2 cellular contexts compared by ENCODE assay signal in the genomic region with DNA sequence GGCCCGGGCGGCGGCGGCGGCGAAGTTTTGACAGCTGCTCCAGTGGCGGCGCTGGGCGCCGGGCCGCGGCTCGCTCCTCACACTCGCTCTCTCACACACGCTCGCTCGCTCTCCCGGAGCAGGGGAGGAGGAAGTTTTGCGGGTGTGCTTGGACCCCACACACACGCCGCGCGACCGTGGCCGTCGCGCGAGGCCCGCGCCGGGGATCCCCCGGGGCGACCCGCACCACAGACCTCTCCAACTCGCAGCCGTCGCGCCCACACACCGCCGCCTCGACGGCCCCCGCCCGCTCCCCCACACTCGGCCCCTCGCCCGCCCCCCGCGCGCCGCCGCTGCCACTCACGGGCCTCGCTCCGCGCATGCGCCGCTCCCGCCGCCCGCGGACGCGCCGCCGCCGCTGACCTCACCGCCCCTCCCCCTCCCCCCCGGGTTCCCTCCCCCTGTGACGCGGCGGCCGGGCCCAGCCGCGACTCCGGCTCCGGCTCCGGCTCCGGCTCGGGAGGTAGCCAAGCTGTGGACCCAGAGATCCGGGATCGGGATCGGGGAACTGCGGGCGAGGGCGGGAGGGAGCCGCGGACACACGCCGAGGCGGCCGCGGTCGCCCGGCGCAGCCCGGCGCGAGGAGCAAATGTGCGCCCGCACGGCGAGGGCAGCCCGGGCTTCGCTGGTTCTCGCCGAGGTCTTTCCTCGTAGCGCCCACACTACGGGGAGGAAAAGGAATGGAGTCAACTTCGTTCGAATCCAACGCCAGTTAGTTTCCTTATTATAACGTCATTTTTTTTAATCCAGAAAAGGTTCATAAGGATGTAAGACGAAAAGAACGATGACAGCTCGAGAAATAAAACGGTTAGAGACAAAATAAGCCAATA.
TF ChIP-seq lines count a peak whose summit lies in the region.

No MANE protein-coding gene starts in this region.

TF ChIP-seq in HEK293, 187 proteins besides CTCF, POLR2A, EP300 and RAD21 (continued from another document and continues in another):
- TF ChIP-seq, protein P1, sequence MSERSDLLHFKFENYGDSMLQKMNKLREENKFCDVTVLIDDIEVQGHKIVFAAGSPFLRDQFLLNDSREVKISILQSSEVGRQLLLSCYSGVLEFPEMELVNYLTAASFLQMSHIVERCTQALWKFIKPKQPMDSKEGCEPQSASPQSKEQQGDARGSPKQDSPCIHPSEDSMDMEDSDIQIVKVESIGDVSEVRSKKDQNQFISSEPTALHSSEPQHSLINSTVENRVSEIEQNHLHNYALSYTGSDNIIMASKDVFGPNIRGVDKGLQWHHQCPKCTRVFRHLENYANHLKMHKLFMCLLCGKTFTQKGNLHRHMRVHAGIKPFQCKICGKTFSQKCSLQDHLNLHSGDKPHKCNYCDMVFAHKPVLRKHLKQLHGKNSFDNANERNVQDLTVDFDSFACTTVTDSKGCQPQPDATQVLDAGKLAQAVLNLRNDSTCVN (tag by site-specific recombination; optimal IDR thresholded peaks at IDR 0.05): peak; percentile 87
- peak; percentile 63 for TF ChIP-seq ZNF677 (tag by site-specific recombination; IDR thresholded peaks at IDR 0.05)
- TF ChIP-seq ZNF585B (tag by site-specific recombination; IDR thresholded peaks at IDR 0.05): no peak
- TF ChIP-seq, protein P2, sequence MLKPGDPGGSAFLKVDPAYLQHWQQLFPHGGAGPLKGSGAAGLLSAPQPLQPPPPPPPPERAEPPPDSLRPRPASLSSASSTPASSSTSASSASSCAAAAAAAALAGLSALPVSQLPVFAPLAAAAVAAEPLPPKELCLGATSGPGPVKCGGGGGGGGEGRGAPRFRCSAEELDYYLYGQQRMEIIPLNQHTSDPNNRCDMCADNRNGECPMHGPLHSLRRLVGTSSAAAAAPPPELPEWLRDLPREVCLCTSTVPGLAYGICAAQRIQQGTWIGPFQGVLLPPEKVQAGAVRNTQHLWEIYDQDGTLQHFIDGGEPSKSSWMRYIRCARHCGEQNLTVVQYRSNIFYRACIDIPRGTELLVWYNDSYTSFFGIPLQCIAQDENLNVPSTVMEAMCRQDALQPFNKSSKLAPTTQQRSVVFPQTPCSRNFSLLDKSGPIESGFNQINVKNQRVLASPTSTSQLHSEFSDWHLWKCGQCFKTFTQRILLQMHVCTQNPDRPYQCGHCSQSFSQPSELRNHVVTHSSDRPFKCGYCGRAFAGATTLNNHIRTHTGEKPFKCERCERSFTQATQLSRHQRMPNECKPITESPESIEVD (tag by site-specific recombination; IDR thresholded peaks at IDR 0.05): no peak
- 0 out of 2 replicates have a peak, but pooled peaks have one; percentile 45 for TF ChIP-seq ZNF549 (tag by site-specific recombination; IDR thresholded peaks at IDR 0.05)
- TF ChIP-seq, protein P3, sequence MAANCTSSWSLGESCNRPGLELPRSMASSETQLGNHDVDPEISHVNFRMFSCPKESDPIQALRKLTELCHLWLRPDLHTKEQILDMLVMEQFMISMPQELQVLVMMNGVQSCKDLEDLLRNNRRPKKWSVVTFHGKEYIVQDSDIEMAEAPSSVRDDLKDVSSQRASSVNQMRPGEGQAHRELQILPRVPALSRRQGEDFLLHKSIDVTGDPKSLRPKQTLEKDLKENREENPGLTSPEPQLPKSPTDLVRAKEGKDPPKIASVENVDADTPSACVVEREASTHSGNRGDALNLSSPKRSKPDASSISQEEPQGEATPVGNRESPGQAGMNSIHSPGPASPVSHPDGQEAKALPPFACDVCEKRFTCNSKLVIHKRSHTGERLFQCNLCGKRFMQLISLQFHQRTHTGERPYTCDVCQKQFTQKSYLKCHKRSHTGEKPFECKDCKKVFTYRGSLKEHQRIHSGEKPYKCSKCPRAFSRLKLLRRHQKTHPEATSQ (tag by site-specific recombination; IDR thresholded peaks at IDR 0.05): no peak
- no peak for TF ChIP-seq ZNF747 (tag by site-specific recombination; IDR thresholded peaks at IDR 0.05)
- TF ChIP-seq ZNF610 (tag by site-specific recombination; IDR thresholded peaks at IDR 0.05; ENCODE audit: borderline replicate concordance): no peak
- TF ChIP-seq SP3 (tag by site-specific recombination; IDR thresholded peaks at IDR 0.05): no peak
- peak; percentile 98 for TF ChIP-seq ZBTB8A (tag by site-specific recombination; IDR thresholded peaks at IDR 0.05)
- no peak for TF ChIP-seq ZNF830 (tag by site-specific recombination; IDR thresholded peaks at IDR 0.05; ENCODE audit: low read depth)
- TF ChIP-seq ZNF366 (tag by site-specific recombination; conservative IDR thresholded peaks at IDR 0.05): no peak
- TF ChIP-seq, protein P4, sequence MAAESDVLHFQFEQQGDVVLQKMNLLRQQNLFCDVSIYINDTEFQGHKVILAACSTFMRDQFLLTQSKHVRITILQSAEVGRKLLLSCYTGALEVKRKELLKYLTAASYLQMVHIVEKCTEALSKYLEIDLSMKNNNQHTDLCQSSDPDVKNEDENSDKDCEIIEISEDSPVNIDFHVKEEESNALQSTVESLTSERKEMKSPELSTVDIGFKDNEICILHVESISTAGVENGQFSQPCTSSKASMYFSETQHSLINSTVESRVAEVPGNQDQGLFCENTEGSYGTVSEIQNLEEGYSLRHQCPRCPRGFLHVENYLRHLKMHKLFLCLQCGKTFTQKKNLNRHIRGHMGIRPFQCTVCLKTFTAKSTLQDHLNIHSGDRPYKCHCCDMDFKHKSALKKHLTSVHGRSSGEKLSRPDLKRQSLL (tag by site-specific recombination; IDR thresholded peaks at IDR 0.05): peak; percentile 68; the same call in 1 of the 2 replicates
- TF ChIP-seq OSR2 (tag by site-specific recombination; IDR thresholded peaks at IDR 0.05): no peak
- TF ChIP-seq ZNF701 (tag by site-specific recombination; IDR thresholded peaks at IDR 0.05): no peak
- no peak for TF ChIP-seq ZNF416 (tag by site-specific recombination; IDR thresholded peaks at IDR 0.05)
- TF ChIP-seq ZNF10 (tag by site-specific recombination; IDR thresholded peaks at IDR 0.05): no peak
- TF ChIP-seq ZNF777 (tag by site-specific recombination; IDR thresholded peaks at IDR 0.05; ENCODE audit: borderline replicate concordance): no peak
- no peak for TF ChIP-seq ZNF302 (tag by site-specific recombination; IDR thresholded peaks at IDR 0.05; ENCODE audit: low read depth)
- no peak for TF ChIP-seq ZNF530 (tag by site-specific recombination; IDR thresholded peaks at IDR 0.05; ENCODE audit: low read depth)
- TF ChIP-seq ZNF514 (tag by site-specific recombination; IDR thresholded peaks at IDR 0.05): no peak
- TF ChIP-seq KLF16 (tag by site-specific recombination; IDR thresholded peaks at IDR 0.05): no peak
- TF ChIP-seq, protein P5, sequence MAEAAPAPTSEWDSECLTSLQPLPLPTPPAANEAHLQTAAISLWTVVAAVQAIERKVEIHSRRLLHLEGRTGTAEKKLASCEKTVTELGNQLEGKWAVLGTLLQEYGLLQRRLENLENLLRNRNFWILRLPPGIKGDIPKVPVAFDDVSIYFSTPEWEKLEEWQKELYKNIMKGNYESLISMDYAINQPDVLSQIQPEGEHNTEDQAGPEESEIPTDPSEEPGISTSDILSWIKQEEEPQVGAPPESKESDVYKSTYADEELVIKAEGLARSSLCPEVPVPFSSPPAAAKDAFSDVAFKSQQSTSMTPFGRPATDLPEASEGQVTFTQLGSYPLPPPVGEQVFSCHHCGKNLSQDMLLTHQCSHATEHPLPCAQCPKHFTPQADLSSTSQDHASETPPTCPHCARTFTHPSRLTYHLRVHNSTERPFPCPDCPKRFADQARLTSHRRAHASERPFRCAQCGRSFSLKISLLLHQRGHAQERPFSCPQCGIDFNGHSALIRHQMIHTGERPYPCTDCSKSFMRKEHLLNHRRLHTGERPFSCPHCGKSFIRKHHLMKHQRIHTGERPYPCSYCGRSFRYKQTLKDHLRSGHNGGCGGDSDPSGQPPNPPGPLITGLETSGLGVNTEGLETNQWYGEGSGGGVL (tag by site-specific recombination; IDR thresholded peaks at IDR 0.05): peak; percentile 45
- TF ChIP-seq ZIC2 (tag by site-specific recombination; IDR thresholded peaks at IDR 0.05): no peak

TF ChIP-seq in SK-N-SH treated with all-trans-retinoic acid at 6 μM for 48 hours, 23 proteins besides CTCF, POLR2A, EP300 and RAD21 (continued from another document):
- TF ChIP-seq, protein P6, sequence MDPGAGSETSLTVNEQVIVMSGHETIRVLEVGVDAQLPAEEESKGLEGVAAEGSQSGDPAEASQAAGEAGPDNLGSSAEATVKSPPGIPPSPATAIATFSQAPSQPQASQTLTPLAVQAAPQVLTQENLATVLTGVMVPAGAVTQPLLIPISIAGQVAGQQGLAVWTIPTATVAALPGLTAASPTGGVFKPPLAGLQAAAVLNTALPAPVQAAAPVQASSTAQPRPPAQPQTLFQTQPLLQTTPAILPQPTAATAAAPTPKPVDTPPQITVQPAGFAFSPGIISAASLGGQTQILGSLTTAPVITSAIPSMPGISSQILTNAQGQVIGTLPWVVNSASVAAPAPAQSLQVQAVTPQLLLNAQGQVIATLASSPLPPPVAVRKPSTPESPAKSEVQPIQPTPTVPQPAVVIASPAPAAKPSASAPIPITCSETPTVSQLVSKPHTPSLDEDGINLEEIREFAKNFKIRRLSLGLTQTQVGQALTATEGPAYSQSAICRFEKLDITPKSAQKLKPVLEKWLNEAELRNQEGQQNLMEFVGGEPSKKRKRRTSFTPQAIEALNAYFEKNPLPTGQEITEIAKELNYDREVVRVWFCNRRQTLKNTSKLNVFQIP (CRISPR knock-in tag; IDR thresholded peaks at IDR 0.05; ENCODE audit: borderline replicate concordance, low read depth): no peak
- TF ChIP-seq, protein P7, sequence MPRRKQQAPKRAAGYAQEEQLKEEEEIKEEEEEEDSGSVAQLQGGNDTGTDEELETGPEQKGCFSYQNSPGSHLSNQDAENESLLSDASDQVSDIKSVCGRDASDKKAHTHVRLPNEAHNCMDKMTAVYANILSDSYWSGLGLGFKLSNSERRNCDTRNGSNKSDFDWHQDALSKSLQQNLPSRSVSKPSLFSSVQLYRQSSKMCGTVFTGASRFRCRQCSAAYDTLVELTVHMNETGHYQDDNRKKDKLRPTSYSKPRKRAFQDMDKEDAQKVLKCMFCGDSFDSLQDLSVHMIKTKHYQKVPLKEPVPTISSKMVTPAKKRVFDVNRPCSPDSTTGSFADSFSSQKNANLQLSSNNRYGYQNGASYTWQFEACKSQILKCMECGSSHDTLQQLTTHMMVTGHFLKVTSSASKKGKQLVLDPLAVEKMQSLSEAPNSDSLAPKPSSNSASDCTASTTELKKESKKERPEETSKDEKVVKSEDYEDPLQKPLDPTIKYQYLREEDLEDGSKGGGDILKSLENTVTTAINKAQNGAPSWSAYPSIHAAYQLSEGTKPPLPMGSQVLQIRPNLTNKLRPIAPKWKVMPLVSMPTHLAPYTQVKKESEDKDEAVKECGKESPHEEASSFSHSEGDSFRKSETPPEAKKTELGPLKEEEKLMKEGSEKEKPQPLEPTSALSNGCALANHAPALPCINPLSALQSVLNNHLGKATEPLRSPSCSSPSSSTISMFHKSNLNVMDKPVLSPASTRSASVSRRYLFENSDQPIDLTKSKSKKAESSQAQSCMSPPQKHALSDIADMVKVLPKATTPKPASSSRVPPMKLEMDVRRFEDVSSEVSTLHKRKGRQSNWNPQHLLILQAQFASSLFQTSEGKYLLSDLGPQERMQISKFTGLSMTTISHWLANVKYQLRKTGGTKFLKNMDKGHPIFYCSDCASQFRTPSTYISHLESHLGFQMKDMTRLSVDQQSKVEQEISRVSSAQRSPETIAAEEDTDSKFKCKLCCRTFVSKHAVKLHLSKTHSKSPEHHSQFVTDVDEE (CRISPR knock-in tag; IDR thresholded peaks at IDR 0.05): peak; percentile 60; the same call in 1 of the 2 replicates
- TF ChIP-seq ARNTL (CRISPR knock-in tag; IDR thresholded peaks at IDR 0.05; ENCODE audit: borderline replicate concordance, low read depth) (no peak), ZNF565 (CRISPR knock-in tag; conservative IDR thresholded peaks at IDR 0.05; ENCODE audit: low read depth) (no peak)
